Comparison of ENCODE assay signal across 8 cellular contexts in the genomic region with DNA sequence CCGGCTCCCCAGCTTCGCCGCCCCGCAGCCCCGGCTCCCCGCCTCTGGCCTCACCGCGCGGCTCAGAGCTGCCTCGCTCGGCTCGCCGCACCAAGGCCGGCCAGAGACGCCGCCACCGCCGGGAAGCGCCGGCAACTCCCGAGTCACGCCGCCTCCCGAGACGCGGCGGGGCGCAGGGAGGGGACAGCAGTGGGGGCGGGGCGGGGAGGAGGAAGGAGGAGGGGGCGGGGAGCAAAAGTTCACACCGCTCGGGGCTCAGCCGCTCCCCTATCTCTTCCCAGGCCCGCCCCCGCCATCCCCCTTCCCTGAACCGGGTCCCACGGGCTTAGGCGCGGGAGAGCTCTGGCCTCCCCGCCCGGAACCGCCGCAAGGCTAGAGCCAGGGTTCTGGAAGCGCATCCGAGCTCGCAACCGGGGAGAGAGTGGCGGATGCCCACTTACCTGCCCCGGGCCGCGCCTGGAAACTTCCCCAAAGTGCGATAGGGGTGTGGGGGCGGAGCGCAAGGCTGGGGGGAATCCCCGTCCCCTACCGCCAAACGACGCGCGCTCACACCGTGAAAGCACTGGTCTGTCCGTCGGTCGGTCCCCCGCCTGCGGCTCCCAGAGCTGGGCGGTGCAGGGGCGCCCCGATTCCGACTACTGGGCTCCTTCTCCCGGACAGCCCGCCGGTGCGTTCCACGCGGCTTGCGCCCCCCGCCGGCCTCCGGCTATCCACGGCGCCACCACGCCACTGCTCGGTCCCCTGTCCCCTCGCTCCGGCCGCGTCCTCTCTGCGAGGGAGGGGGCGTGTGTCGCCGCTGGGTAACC. TPM values are rescaled to one million over a fixed set of nuclear protein-coding genes. Genes with fewer than 3 reads are reported as not detected.
DNase-seq lines count a peak whose midpoint lies in the region; ATAC-seq and TF ChIP-seq lines count a peak whose summit lies in the region.

No MANE protein-coding gene starts in this region.

- H3K4me3 ChIP-seq in H7 (ENCODE audit: insufficient read depth, low read depth, low read length) (peak overlapping the region; percentile 82), WI38 (ENCODE audit: low read depth, low read length) (peak overlapping the region; percentile 64), fibroblast of lung (replicated peaks in 1 of 4; ENCODE audit: control extremely low read depth in 1 of 4, insufficient read depth in 1 of 4, low read depth in 3 of 4, low read length in 4 of 4) (peak overlapping the region; percentile 47 to 55 (median 50))

- no peaks in the 10 kb centered on the region for H4K20me1 ChIP-seq in fibroblast of lung (ENCODE audit: control insufficient read depth, extremely low read depth, insufficient read depth, low read length)

- peaks cover 0 to 2% (median 0%) of the 10 kb centered on the region in 7 donors for H3K9me3 Mint-ChIP-seq in naive B cell

- no peaks in the 10 kb centered on the region for H3K9me3 ChIP-seq in fibroblast of lung (ENCODE audit: control insufficient read depth, insufficient read depth, low read depth, low read length)

- no peak overlapping the region for H2AFZ ChIP-seq in fibroblast of lung (ENCODE audit: low read length)

- ATAC-seq in naive B cell (ENCODE audit: low read depth in 2 of 2) = peak; percentile 82 to 83
- ATAC-seq in GM21360 (IDR thresholded peaks at IDR 0.05; ENCODE audit: unreplicated experiment) = no peak
- no peak for ATAC-seq in HG03097 (IDR thresholded peaks at IDR 0.05; ENCODE audit: low FRiP score, unreplicated experiment)

- H3K27ac Mint-ChIP-seq in naive B cell = peak overlapping the region; percentile 64 to 97 (median 93)

- H3K27me3 ChIP-seq in H7 (ENCODE audit: control insufficient read depth, insufficient read depth, low read length) (peaks cover 21% of the 10 kb centered on the region), fibroblast of lung (ENCODE audit: control insufficient read depth, insufficient read depth, low read length) (peaks cover 2% of the 10 kb centered on the region)

- TF ChIP-seq CTCF in WI38 (IDR thresholded peaks at IDR 0.05; ENCODE audit: low read depth, low read length) (no peak), fibroblast of lung (conservative IDR thresholded peaks at IDR 0.05 in 1 of 2, IDR thresholded peaks at IDR 0.05 in 1 of 2; ENCODE audit: low read depth in 1 of 2, low read length in 2 of 2) (no peak)

- peaks cover 36 to 61% (median 53%) of the 10 kb centered on the region in 3 donors for H3K4me1 Mint-ChIP-seq in naive B cell

- peak overlapping the region; percentile 89 to 96 (median 94) for H3K4me3 Mint-ChIP-seq in naive B cell

- H3K27ac ChIP-seq in fibroblast of lung (ENCODE audit: insufficient read depth, low read length) = no peak overlapping the region

- H3K4me1 ChIP-seq in fibroblast of lung (ENCODE audit: control insufficient read depth, extremely low read depth, insufficient read depth, low read length) = no peaks in the 10 kb centered on the region

- no peaks in the 10 kb centered on the region for H3K79me2 ChIP-seq in fibroblast of lung (ENCODE audit: control insufficient read depth, insufficient read depth, low read length)

- peak overlapping the region; percentile 80 for H3K4me2 ChIP-seq in fibroblast of lung (ENCODE audit: extremely low read depth, insufficient read depth, low read length)

- peak; percentile 62 for DNase-seq in Daoy (ENCODE audit: low read depth)
- DNase-seq in H7 = peak; percentile 95
- DNase-seq in fibroblast of lung (ENCODE audit: low read depth in 2 of 2) = peak; percentile 41 to 50
- peak; percentile 86 for DNase-seq in naive B cell
- DNase-seq in NCI-H1048 (lab: John Stamatoyannopoulos, UW) = no peak

- H3K36me3 ChIP-seq in H7 (replicated peaks; ENCODE audit: control insufficient read depth, insufficient read depth, low read length) (no peaks in the 10 kb centered on the region), fibroblast of lung (ENCODE audit: control insufficient read depth, insufficient read depth, low read length) (no peaks in the 10 kb centered on the region)

- H3K36me3 Mint-ChIP-seq in naive B cell = no peaks in the 10 kb centered on the region

- H3K9ac ChIP-seq in fibroblast of lung (ENCODE audit: insufficient read depth, low read length) = peak overlapping the region; percentile 37

- no peaks in the 10 kb centered on the region for H3K27me3 Mint-ChIP-seq in naive B cell

RNA-seq across cellular contexts. Expression of a gene that starts 0.9 kb away (rescaled TPM):
- total RNA-seq in Daoy (2014; rRNA removed; shearing (Covaris generic)) = 9.5 and 11.8 TPM in 2 replicates
- total RNA-seq in H7 (2014; rRNA removed; shearing (Covaris generic)) = 15.7 and 18.4 TPM in 2 replicates
- 7.9 and 8.2 TPM in 2 replicates for total RNA-seq in fibroblast of lung
- polyA plus RNA-seq in fibroblast of lung (5.0 and 11.7 TPM in 2 replicates), naive B cell (ENCODE audit: low read depth in 6 of 6) (10 to 100 TPM; 13.4 to 19.5 (median 17.0) TPM)
- 2.7 and 7.2 TPM in 2 replicates for polyA plus RNA-seq in fibroblast of lung (2012)
- 3.9 and 11.5 TPM in 2 replicates for polyA minus RNA-seq in fibroblast of lung (ENCODE audit: low replicate concordance)

Comparison
In these comparisons a context has a peak if more than half of its experiments do, and no peak if none do; other contexts are left out.
1. ATAC-seq: peak in naive B cell (2 of 2); none in GM21360 (single experiment) and HG03097 (single experiment).
2. Peak in every context shown above with its lines, with median percentiles within 50 percentile points of each other: H3K4me3 ChIP-seq.